In genomic region chr3:145219355-145220196, GRCh38 we compare ENCODE assay signal across 21 cellular contexts.
DNase-seq lines count a peak whose midpoint lies in the region; ATAC-seq, FAIRE-seq and TF ChIP-seq lines count a peak whose summit lies in the region.
"Had no signal": no experiment of that assay in that cellular context is flagged by ENCODE, and none has a peak within 500 bp of the region (broad histone marks: within the 10 kb centered on the region; RNA-seq: fewer than 3 reads in every experiment).

No MANE protein-coding gene starts in this region.

- H3K27me3 ChIP-seq in gastrocnemius medialis = no peaks in the 10 kb centered on the region
- no peaks in the 10 kb centered on the region for H3K27me3 ChIP-seq in endodermal cell (ENCODE audit: control insufficient read depth, insufficient read depth, low read length, poor library complexity, severe bottlenecking)
- H3K27me3 ChIP-seq: body of pancreas, MG63 had no signal

- H3K9ac ChIP-seq in endodermal cell (ENCODE audit: extremely low read depth, low read length, poor library complexity, severe bottlenecking) = no peak overlapping the region

- POLR2A ChIA-PET in A549 (lab: Yijun Ruan, JAX) = no interaction called here

- H3K4me2 ChIP-seq in A549 = peak overlapping the region; percentile 24; the same call in 1 of the 3 replicates

- H3K9me3 Mint-ChIP-seq in endodermal cell = peaks cover 7% of the 10 kb centered on the region

- ATAC-seq in A549 = no peak
- no peak for ATAC-seq in HG03135 (IDR thresholded peaks at IDR 0.05; ENCODE audit: unreplicated experiment)
- ATAC-seq in gastrocnemius medialis = no peak
- ATAC-seq: body of pancreas, esophagus mucosa had no signal

- no peak for TF ChIP-seq RAD21 in A549 (conservative IDR thresholded peaks at IDR 0.05 in 1 of 2, IDR thresholded peaks at IDR 0.05 in 1 of 2)

- no peak for FAIRE-seq in A549 (lab: Jason Lieb, UNC)
- FAIRE-seq: HTR-8/SVneo had no signal

- intact Hi-C loops in gastrocnemius medialis (cut with DNase I; ENCODE audit: low total_unique reads) = no loop called here

- H3K27ac ChIP-seq in A549 (no peak overlapping the region), gastrocnemius medialis (no peak overlapping the region), endodermal cell (ENCODE audit: low read depth, low read length) (no peak overlapping the region)
- H3K27ac ChIP-seq: body of pancreas, thoracic aorta had no signal

- TF ChIP-seq POLR2A in A549 (IDR thresholded peaks at IDR 0.05; ENCODE audit: low read length) (no peak), gastrocnemius medialis (IDR thresholded peaks at IDR 0.05) (no peak)

- H3K36me3 ChIP-seq in gastrocnemius medialis = no peaks in the 10 kb centered on the region
- H3K36me3 ChIP-seq in endodermal cell (ENCODE audit: control insufficient read depth, insufficient read depth, low read length) = no peaks in the 10 kb centered on the region
- H3K36me3 ChIP-seq: MG63, thoracic aorta had no signal

- H3K4me3 ChIP-seq in A549 = no peak overlapping the region
- H3K4me3 ChIP-seq in fibroblast of pulmonary artery (replicated peaks; ENCODE audit: low read depth, low read length) = no peak overlapping the region
- H3K4me3 ChIP-seq in gastrocnemius medialis = no peak overlapping the region
- no peak overlapping the region for H3K4me3 ChIP-seq in endodermal cell (ENCODE audit: low read length)
- H3K4me3 ChIP-seq: body of pancreas, MG63, thoracic aorta had no signal

- H3K27me3 Mint-ChIP-seq in endodermal cell (ENCODE audit: insufficient read depth) = no peaks in the 10 kb centered on the region
- H3K27me3 Mint-ChIP-seq: dendritic cell treated with granulocyte-macrophage colony-stimulating factor and Interleukin-4, amounts not matched to agents 40 ng/mL and 50 ng/mL, for 4 days had no signal

- H3K4me1 ChIP-seq in A549 = no peaks in the 10 kb centered on the region
- H3K4me1 ChIP-seq in gastrocnemius medialis = no peaks in the 10 kb centered on the region
- H3K4me1 ChIP-seq in endodermal cell (ENCODE audit: control insufficient read depth, insufficient read depth, low read length) = peaks cover 2% of the 10 kb centered on the region
- H3K4me1 ChIP-seq: body of pancreas had no signal

- DNase-seq in A549 (ENCODE audit: low read depth in 1 of 2, low spot score in 1 of 2) (peak in 1 of 2 experiments; percentile 12), DMS 273 treated with DMSO at 0.1 percent for 48 hours (lab: John Stamatoyannopoulos, UW) (peak; percentile 14), NCI-H69 (lab: John Stamatoyannopoulos, UW) (peak; percentile 31), fibroblast of pulmonary artery (ENCODE audit: low read depth) (peak; percentile 4), gastrocnemius medialis (no peak), endodermal cell (no peak), mesenteric fat pad (ENCODE audit: low spot score) (no peak)
- DNase-seq: activated CD4-positive, alpha-beta T cell treated with anti-CD3 and anti-CD28 coated beads for 4 hours; activated CD8-positive, alpha-beta memory T cell treated with anti-CD3 and anti-CD28 coated beads, Interleukin-2, amount 50 U/mL, for 48 hours; body of pancreas; HCEC 1CT; hippocampal formation; MG63; NCI-H2081 treated with DMSO at 0.1 percent for 48 hours; stimulated activated CD4-positive, alpha-beta T cell treated with anti-CD3 and anti-CD28 coated beads, Interleukin-4, amount 100 ng/mL, for 4 hours; T-helper 9 cell had no signal

- CTCF ChIA-PET in A549 (lab: Yijun Ruan, JAX) = interaction anchor here (1.5 to 1.8 kb wide), 2 partner anchors 10 to 16 kb away, joined by 3 to 4 read pairs; no protein-coding TSS in a partner anchor

- TF ChIP-seq EP300 in A549 (IDR thresholded peaks at IDR 0.05) = no peak

- H3K4me1 Mint-ChIP-seq in endodermal cell = peaks cover 2% of the 10 kb centered on the region

- H3K4me3 Mint-ChIP-seq in endodermal cell = no peak overlapping the region
- H3K4me3 Mint-ChIP-seq: dendritic cell treated with granulocyte-macrophage colony-stimulating factor and Interleukin-4, amounts not matched to agents 40 ng/mL and 50 ng/mL, for 4 days had no signal

- no peaks in the 10 kb centered on the region for H3K9me3 ChIP-seq in A549
- H3K9me3 ChIP-seq in gastrocnemius medialis = no peaks in the 10 kb centered on the region
- peaks cover 6% of the 10 kb centered on the region for H3K9me3 ChIP-seq in endodermal cell (ENCODE audit: control insufficient read depth, low read length)
- H3K9me3 ChIP-seq: body of pancreas, MG63 had no signal

- in situ Hi-C loops in gastrocnemius medialis (cut with MboI; ENCODE audit: low sequenced_read_pairs in 4 of 4) = no loop called here

- WGBS in A549 (ENCODE audit: missing lambda C conversion rate) = 11% methylated on average over 5 of the region's 5 CpGs
- 91 to 100% methylated on average over 2 to 4 of the region's 5 CpGs for WGBS in endodermal cell (ENCODE audit: insufficient coverage in 1 of 2, insufficient read length in 1 of 2), 2 experiments

- TF ChIP-seq CTCF in A549 (IDR thresholded peaks at IDR 0.05) (no peak), fibroblast of pulmonary artery (IDR thresholded peaks at IDR 0.05; ENCODE audit: low read length, missing control alignments) (no peak), gastrocnemius medialis (IDR thresholded peaks at IDR 0.05 in 4 of 5, conservative IDR thresholded peaks at IDR 0.05 in 1 of 5) (no peak), endodermal cell (conservative IDR thresholded peaks at IDR 0.05) (no peak)

- H3K36me3 Mint-ChIP-seq in endodermal cell (ENCODE audit: low read depth) = no peaks in the 10 kb centered on the region

- no peak overlapping the region for H3K27ac Mint-ChIP-seq in endodermal cell
- H3K27ac Mint-ChIP-seq: dendritic cell treated with granulocyte-macrophage colony-stimulating factor and Interleukin-4, amounts not matched to agents 40 ng/mL and 50 ng/mL, for 4 days had no signal

TF ChIP-seq in A549, 52 proteins besides CTCF, POLR2A, EP300 and RAD21:
- no peak for TF ChIP-seq ZFP36 (IDR thresholded peaks at IDR 0.05; ENCODE audit: borderline replicate concordance, partially characterized antibody)
- no peak for TF ChIP-seq ZNF302 (CRISPR knock-in tag; IDR thresholded peaks at IDR 0.05)
- peak; percentile 57; the same call in 1 of the 2 replicates for TF ChIP-seq GATA3 (IDR thresholded peaks at IDR 0.05; ENCODE audit: borderline replicate concordance)
- no peak for TF ChIP-seq CHD4 (IDR thresholded peaks at IDR 0.05; ENCODE audit: borderline replicate concordance)

Comparison
In these comparisons a context has a peak if more than half of its experiments do, and no peak if none do; other contexts are left out.
1. DNase-seq: peak in DMS 273 treated with DMSO at 0.1 percent for 48 hours (single experiment), NCI-H69 (single experiment) and fibroblast of pulmonary artery (single experiment); none in gastrocnemius medialis (0 of 2), endodermal cell (single experiment) and mesenteric fat pad (single experiment).